30 cellular contexts compared by ENCODE assay signal in the genomic region with DNA sequence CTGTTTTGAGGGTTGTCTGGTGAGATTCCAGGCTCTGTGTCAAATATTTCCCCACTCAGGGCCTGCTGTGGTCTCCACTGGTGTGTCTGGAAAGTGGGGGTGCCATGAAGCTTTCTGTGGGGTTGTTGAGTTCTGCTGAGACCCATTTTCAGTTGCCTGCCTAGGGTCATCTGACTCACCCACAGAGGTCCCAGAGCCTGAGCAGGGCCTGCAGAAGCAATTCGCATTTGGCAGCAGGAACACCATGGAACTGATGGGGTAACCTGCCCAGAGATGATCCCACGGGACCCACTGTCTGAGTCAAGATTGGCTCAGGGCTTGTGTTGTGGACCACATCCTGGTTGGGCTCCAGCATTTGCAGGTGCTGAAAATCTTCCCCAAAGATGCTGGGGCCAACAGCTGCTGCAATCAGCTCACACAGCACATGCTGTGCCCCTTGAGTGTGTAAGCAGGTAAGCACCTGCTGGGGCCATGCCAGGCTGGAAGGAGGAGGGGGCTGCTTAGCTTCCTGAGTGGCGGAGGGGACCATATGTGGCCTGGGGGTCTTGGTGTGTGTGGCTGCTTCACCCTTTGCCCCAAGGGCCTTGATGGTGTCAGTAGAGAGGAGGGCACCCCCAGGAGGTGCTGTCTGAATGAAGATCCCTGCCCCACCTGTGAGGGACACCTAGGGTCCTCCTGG.
"Had no signal": no experiment of that assay in that cellular context is flagged by ENCODE, and none has a peak within 500 bp of the region (broad histone marks: within the 10 kb centered on the region; RNA-seq: fewer than 3 reads in every experiment).

No MANE protein-coding gene starts in this region.

- H3K9ac ChIP-seq: parathyroid adenoma had no signal

- H3K4me1 ChIP-seq: parathyroid adenoma, psoas muscle, right lobe of liver, sigmoid colon, stomach, thyroid gland, tibial nerve, upper lobe of left lung had no signal

- H3K36me3 ChIP-seq: neutrophil, ovary, right lobe of liver, sigmoid colon, stomach, thoracic aorta, thyroid gland, tibial nerve, upper lobe of left lung had no signal

- H2AFZ ChIP-seq: parathyroid adenoma had no signal

- H3K27ac Mint-ChIP-seq: naive thymus-derived CD8-positive, alpha-beta T cell; natural killer cell treated with Interleukin-12 subunit alpha and Interleukin-12 subunit beta and Interleukin-15 and Interleukin-18, amount 100 ng/mL, for 72 hours; nephron progenitor cell; progenitor cell of endocrine pancreas; stimulated activated effector memory CD8-positive, alpha-beta T cell treated with anti-CD3 and anti-CD28 coated beads, Interleukin-12 subunit alpha, Interleukin-12 subunit beta, amount 100 ng/mL, for 72 hours; stimulated activated naive B cell treated with anti-CD40 and anti-IgM and Interleukin-4, amounts not matched to agents 10 μg/mL and 1 μg/mL and 100 μg/mL, for 72 hours; stimulated activated naive CD8-positive, alpha-beta T cell treated with anti-CD3 and anti-CD28 coated beads, Interleukin-15, Interleukin-2, amounts not matched to agents 100 ng/mL and 50 ng/mL, for 24 hours had no signal

- H3K27ac ChIP-seq: neutrophil, ovary, parathyroid adenoma, psoas muscle, right lobe of liver, sigmoid colon, stomach, thoracic aorta, thyroid gland, tibial nerve, upper lobe of left lung had no signal

- H3K4me3 Mint-ChIP-seq: naive B cell; naive thymus-derived CD8-positive, alpha-beta T cell; natural killer cell treated with Interleukin-12 subunit alpha and Interleukin-12 subunit beta and Interleukin-15 and Interleukin-18, amount 100 ng/mL, for 72 hours; nephron progenitor cell; neural crest cell; stimulated activated effector memory CD8-positive, alpha-beta T cell treated with anti-CD3 and anti-CD28 coated beads, Interleukin-12 subunit alpha, Interleukin-12 subunit beta, amount 100 ng/mL, for 72 hours; stimulated activated naive B cell treated with anti-CD40 and anti-IgM and Interleukin-4, amounts not matched to agents 10 μg/mL and 1 μg/mL and 100 μg/mL, for 72 hours; stimulated activated naive CD8-positive, alpha-beta T cell treated with anti-CD3 and anti-CD28 coated beads, Interleukin-15, Interleukin-2, amounts not matched to agents 100 ng/mL and 50 ng/mL, for 24 hours had no signal

- H3K36me3 Mint-ChIP-seq: naive B cell; stimulated activated effector memory CD8-positive, alpha-beta T cell treated with anti-CD3 and anti-CD28 coated beads, Interleukin-12 subunit alpha, Interleukin-12 subunit beta, amount 100 ng/mL, for 72 hours; stimulated activated naive B cell treated with anti-CD40 and anti-IgM and Interleukin-4, amounts not matched to agents 10 μg/mL and 1 μg/mL and 100 μg/mL, for 72 hours had no signal

- H3K27me3 Mint-ChIP-seq: naive B cell; natural killer cell treated with Interleukin-12 subunit alpha and Interleukin-12 subunit beta and Interleukin-15 and Interleukin-18, amount 100 ng/mL, for 72 hours; progenitor cell of endocrine pancreas; stimulated activated naive B cell treated with anti-CD40 and anti-IgM and Interleukin-4, amounts not matched to agents 10 μg/mL and 1 μg/mL and 100 μg/mL, for 72 hours; stimulated activated naive CD8-positive, alpha-beta T cell treated with anti-CD3 and anti-CD28 coated beads, Interleukin-15, Interleukin-2, amounts not matched to agents 100 ng/mL and 50 ng/mL, for 24 hours had no signal

- H3K9me3 ChIP-seq: neutrophil, ovary, psoas muscle, right lobe of liver, thoracic aorta, thyroid gland had no signal

- DNase-seq: naive B cell; naive thymus-derived CD8-positive, alpha-beta T cell; nephron progenitor cell; nucleus accumbens; ovary; posterior cingulate gyrus; psoas muscle; right cardiac atrium; sigmoid colon; small intestine; stimulated activated CD4-positive, alpha-beta T cell treated with anti-CD3 and anti-CD28 coated beads, Interleukin-15, amount 100 ng/mL, for 24 hours; stimulated activated CD4-positive, alpha-beta T cell treated with anti-CD3 and anti-CD28 coated beads, Interleukin-2, amount 100 ng/mL, for 24 hours; stimulated activated CD4-positive, alpha-beta T cell treated with anti-CD3 and anti-CD28 coated beads, Interleukin-2, amount 100 ng/mL, for 48 hours; stimulated activated CD4-positive, alpha-beta T cell treated with anti-CD3 and anti-CD28 coated beads, Interleukin-4, amount 100 ng/mL, for 24 hours; stimulated activated naive B cell treated with anti-CD40 and anti-IgM and Interleukin-4, amounts not matched to agents 10 μg/mL and 1 μg/mL and 100 μg/mL, for 72 hours; stimulated activated naive CD4-positive, alpha-beta T cell treated with Interleukin-2 at 50 U/mL for 16 hours; stomach; thyroid gland; trophoblast cell; upper lobe of left lung had no signal

- H3K27me3 ChIP-seq: neutrophil, ovary, right lobe of liver, stomach, thyroid gland, tibial nerve, upper lobe of left lung had no signal

- ATAC-seq: naive thymus-derived CD8-positive, alpha-beta T cell; natural killer cell treated with Interleukin-12 subunit alpha and Interleukin-12 subunit beta and Interleukin-15 and Interleukin-18, amount 100 ng/mL, for 72 hours; psoas muscle; right cardiac atrium; right lobe of liver; stimulated activated effector memory CD8-positive, alpha-beta T cell treated with anti-CD3 and anti-CD28 coated beads, Interleukin-12 subunit alpha, Interleukin-12 subunit beta, amount 100 ng/mL, for 72 hours; stimulated activated naive B cell treated with anti-CD40 and anti-IgM and Interleukin-4, amounts not matched to agents 10 μg/mL and 1 μg/mL and 100 μg/mL, for 72 hours had no signal

- H3K4me1 Mint-ChIP-seq: naive B cell; naive thymus-derived CD8-positive, alpha-beta T cell; nephron progenitor cell; neural crest cell; stimulated activated naive B cell treated with anti-CD40 and anti-IgM and Interleukin-4, amounts not matched to agents 10 μg/mL and 1 μg/mL and 100 μg/mL, for 72 hours had no signal

- H3K4me3 ChIP-seq: ovary, psoas muscle, right lobe of liver, sigmoid colon, stomach, thoracic aorta, thyroid gland, tibial nerve, upper lobe of left lung had no signal
